In genomic region chr18:48882379-48882778, GRCh38 we compare ENCODE assay signal across 27 cellular contexts.
DNase-seq lines count a peak whose midpoint lies in the region; ATAC-seq, FAIRE-seq and TF ChIP-seq lines count a peak whose summit lies in the region.
"Had no signal": no experiment of that assay in that cellular context is flagged by ENCODE, and none has a peak within 500 bp of the region (broad histone marks: within the 10 kb centered on the region; RNA-seq: fewer than 3 reads in every experiment).

No MANE protein-coding gene starts in this region.

- no peaks in the 10 kb centered on the region for H3K36me3 ChIP-seq in Panc1 (ENCODE audit: control insufficient read depth, insufficient read depth, low read length)
- no peaks in the 10 kb centered on the region for H3K36me3 ChIP-seq in keratinocyte (ENCODE audit: control insufficient read depth in 2 of 2, extremely low read depth in 1 of 2, insufficient read depth in 2 of 2, low read length in 2 of 2)
- no peaks in the 10 kb centered on the region for H3K36me3 ChIP-seq in sigmoid colon
- H3K36me3 ChIP-seq in PC-3 (ENCODE audit: low read depth, low read length) = no peaks in the 10 kb centered on the region

- CTCF ChIA-PET in Panc1 (lab: Charles Lee) (no interaction called here), PC-3 (lab: Charles Lee) (no interaction called here)

- H3K4me1 ChIP-seq in Panc1 (ENCODE audit: control insufficient read depth, insufficient read depth, low read length) = peaks cover 7% of the 10 kb centered on the region
- H3K4me1 ChIP-seq in keratinocyte (ENCODE audit: control insufficient read depth, extremely low read depth, insufficient read depth, low read length) = peaks cover 3% of the 10 kb centered on the region
- peaks cover 0 to 18% (median 15%) of the 10 kb centered on the region in 4 donors for H3K4me1 ChIP-seq in sigmoid colon
- H3K4me1 ChIP-seq in PC-3 (ENCODE audit: insufficient read depth, low read length) = no peaks in the 10 kb centered on the region

- no peaks in the 10 kb centered on the region for H3K9me2 ChIP-seq in PC-3 (replicated peaks; ENCODE audit: low read length)

- ATAC-seq in Panc1 = no peak
- no peak for ATAC-seq in PC-3
- ATAC-seq: HCT116 had no signal

- dilution Hi-C loops in keratinocyte (cut with MboI; ENCODE audit: extremely low pct_ligation_motif_present, low sequenced_read_pairs) = no loop called here

- in situ Hi-C loops in Panc1 (cut with HindIII; ENCODE audit: low pct_unique_long_range_greater_than_20kb, low sequenced_read_pairs) = no loop called here

- H2AFZ ChIP-seq in keratinocyte (ENCODE audit: control insufficient read depth, low read length) (no peak overlapping the region), PC-3 (ENCODE audit: low read length) (no peak overlapping the region)

- no peak overlapping the region for H3K4me2 ChIP-seq in keratinocyte (ENCODE audit: control insufficient read depth, extremely low read depth, insufficient read depth, low read depth, low read length)
- H3K4me2 ChIP-seq in PC-3 (ENCODE audit: low read length) = no peak overlapping the region

- DNase-seq in activated effector memory CD4-positive, alpha-beta T cell treated with anti-CD3 and anti-CD28 coated beads, Interleukin-2, amount 50 U/mL, for 16 hours = peak; percentile 39
- no peak for DNase-seq in activated effector memory CD4-positive, alpha-beta T cell treated with Interleukin-2 at 50 U/mL for 16 hours
- DNase-seq in Panc1 (ENCODE audit: low read depth, low spot score) = no peak
- DNase-seq in keratinocyte (ENCODE audit: low read depth, low spot score) = no peak
- DNase-seq in sigmoid colon = peak; percentile 30
- DNase-seq in AG08396 (ENCODE audit: low spot score) = no peak
- no peak for DNase-seq in PC-3
- DNase-seq in ecto neural progenitor cell (ENCODE audit: low spot score) = no peak
- DNase-seq: AML-193; C1 segment of cervical spinal cord; Calu3; CD8-positive, alpha-beta memory T cell; GOT3; IMR-90; Karpas-422; MV-4-11; NCI-H1105 treated with DMSO at 0.1 percent for 48 hours; NCI-H2081 treated with DMSO at 0.1 percent for 48 hours; NCI-H446; NCI-H526 treated with DMSO at 0.1 percent for 48 hours; OCI-M1; Right ventricle myocardium superior had no signal

- H3K9me3 ChIP-seq in Panc1 (ENCODE audit: control insufficient read depth, insufficient read depth, low read depth, low read length) (no peaks in the 10 kb centered on the region), keratinocyte (ENCODE audit: control insufficient read depth, low read depth, low read length) (no peaks in the 10 kb centered on the region), sigmoid colon (no peaks in the 10 kb centered on the region), PC-3 (ENCODE audit: low read length) (no peaks in the 10 kb centered on the region)

- TF ChIP-seq POLR2A in sigmoid colon (IDR thresholded peaks at IDR 0.05) = no peak

- H3K4me3 ChIP-seq in Panc1 (ENCODE audit: low read depth in 2 of 2, low read length in 2 of 2) = no peak overlapping the region
- no peak overlapping the region for H3K4me3 ChIP-seq in keratinocyte (ENCODE audit: control insufficient read depth in 2 of 3, extremely low read depth in 1 of 3, insufficient read depth in 2 of 3, low read depth in 1 of 3, low read length in 3 of 3)
- no peak overlapping the region for H3K4me3 ChIP-seq in sigmoid colon
- no peak overlapping the region for H3K4me3 ChIP-seq in PC-3 (ENCODE audit: low read length)

- TF ChIP-seq EP300 in sigmoid colon (IDR thresholded peaks at IDR 0.05) = no peak

- H4K20me1 ChIP-seq in keratinocyte (ENCODE audit: control insufficient read depth, extremely low read depth, insufficient read depth, low read length) = no peaks in the 10 kb centered on the region
- no peaks in the 10 kb centered on the region for H4K20me1 ChIP-seq in PC-3 (ENCODE audit: low read length)

- no peak for TF ChIP-seq CTCF in Panc1 (IDR thresholded peaks at IDR 0.05)
- TF ChIP-seq CTCF in keratinocyte (optimal IDR thresholded peaks at IDR 0.05 in 1 of 3, IDR thresholded peaks at IDR 0.05 in 1 of 3, conservative IDR thresholded peaks at IDR 0.05 in 1 of 3; ENCODE audit: extremely low read depth in 1 of 3, insufficient read depth in 2 of 3, low read length in 3 of 3) = no peak
- TF ChIP-seq CTCF in sigmoid colon (IDR thresholded peaks at IDR 0.05) = no peak
- TF ChIP-seq CTCF in PC-3 (conservative IDR thresholded peaks at IDR 0.05; ENCODE audit: low read depth, low read length) = no peak

- H3K79me2 ChIP-seq in keratinocyte (ENCODE audit: control insufficient read depth, insufficient read depth, low read length) (no peaks in the 10 kb centered on the region), PC-3 (ENCODE audit: low read length) (no peaks in the 10 kb centered on the region)

- H3K27ac ChIP-seq in Panc1 (ENCODE audit: low read length) (0 out of 2 replicates have a peak overlapping the region, but pooled peaks have one; percentile 7), keratinocyte (ENCODE audit: control insufficient read depth, insufficient read depth, low read length) (no peak overlapping the region), sigmoid colon (no peak overlapping the region), PC-3 (ENCODE audit: low read length) (no peak overlapping the region)
- H3K27ac ChIP-seq: 22Rv1 had no signal

- H3K9ac ChIP-seq in keratinocyte (ENCODE audit: control insufficient read depth, extremely low read depth, insufficient read depth, low read length) = no peak overlapping the region
- H3K9ac ChIP-seq in PC-3 (ENCODE audit: low read length) = no peak overlapping the region

- peak; percentile 9 for FAIRE-seq in keratinocyte (lab: Jason Lieb, UNC)
- FAIRE-seq: G401.6, GM12892, HTR-8/SVneo had no signal

- BruUV-seq in Panc1 (replicated peaks; lab: Mats Ljungman, UMichigan) = no TSS peak
- no TSS peak for BruUV-seq in PC-3 (replicated peaks; lab: Mats Ljungman, UMichigan)

- intact Hi-C loops in Panc1 (cut with micrococcal nuclease; ENCODE audit: unreplicated experiment) (no loop called here), sigmoid colon (cut with DNase I) (no loop called here), PC-3 (cut with micrococcal nuclease) (no loop called here)

- H3K9me1 ChIP-seq in keratinocyte (ENCODE audit: control insufficient read depth, extremely low read depth, insufficient read depth, low read length) = no peaks in the 10 kb centered on the region

- 91 to 97% methylated on average over 4 of the region's 4 CpGs for WGBS in sigmoid colon, 2 donors

- no peaks in the 10 kb centered on the region for H3F3A ChIP-seq in PC-3 (ENCODE audit: low read length, unreplicated experiment)

- POLR2A ChIA-PET in Panc1 (lab: Charles Lee) = no interaction called here
- POLR2A ChIA-PET in PC-3 (lab: Charles Lee; ENCODE audit: unreplicated experiment) = no interaction called here

- H3K27me3 ChIP-seq in Panc1 (ENCODE audit: control insufficient read depth, insufficient read depth, low read length) = no peaks in the 10 kb centered on the region
- H3K27me3 ChIP-seq in keratinocyte (ENCODE audit: control insufficient read depth, extremely low read depth, insufficient read depth, low read length) = no peaks in the 10 kb centered on the region
- H3K27me3 ChIP-seq in sigmoid colon = no peaks in the 10 kb centered on the region
- no peaks in the 10 kb centered on the region for H3K27me3 ChIP-seq in PC-3 (ENCODE audit: low read length)

Comparison
In these comparisons a context has a peak if more than half of its experiments do, and no peak if none do; other contexts are left out.
1. DNase-seq: peak in activated effector memory CD4-positive, alpha-beta T cell treated with anti-CD3 and anti-CD28 coated beads, Interleukin-2, amount 50 U/mL, for 16 hours (single experiment) and sigmoid colon (single experiment); none in activated effector memory CD4-positive, alpha-beta T cell treated with Interleukin-2 at 50 U/mL for 16 hours (single experiment), Panc1 (single experiment), keratinocyte (single experiment), AG08396 (single experiment), PC-3 (single experiment) and ecto neural progenitor cell (single experiment).